ENCODE assay signal across 35 cellular contexts in the genomic region with DNA sequence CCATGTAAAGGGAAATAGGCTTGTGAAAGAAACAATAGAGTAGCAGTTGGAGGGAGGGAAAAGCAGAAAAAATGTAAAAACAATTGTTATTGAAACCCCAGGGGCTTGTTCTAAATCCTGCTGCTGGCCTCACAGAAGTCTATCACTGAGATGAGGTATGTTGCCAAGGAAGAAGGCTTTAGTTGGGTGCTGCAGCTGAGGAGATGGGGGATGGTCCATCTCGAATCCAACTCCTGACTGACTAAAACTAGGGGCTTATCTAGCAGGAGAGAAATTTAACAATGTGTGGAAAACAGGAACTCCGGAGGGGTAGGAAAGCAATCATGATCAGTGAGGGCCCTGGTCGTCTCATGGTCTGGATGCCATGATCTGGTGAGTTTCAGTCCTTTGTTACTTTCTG.
"Had no signal": no experiment of that assay in that cellular context is flagged by ENCODE, and none has a peak within 500 bp of the region (broad histone marks: within the 10 kb centered on the region; RNA-seq: fewer than 3 reads in every experiment).

No MANE protein-coding gene starts in this region.

- H3K9ac ChIP-seq: KMS-11 had no signal

- H3K27ac ChIP-seq: KMS-11 had no signal

- DNase-seq: Karpas-422, Kasumi-1, MG63, MM.1S, MV-4-11, NCI-H1048, NCI-H1092, NCI-H1092 treated with DMSO at 0.1 percent for 48 hours, NCI-H1105, NCI-H1105 treated with DMSO at 0.1 percent for 48 hours, NCI-H1417, NCI-H1417 treated with DMSO at 0.1 percent for 48 hours, NCI-H1436, NCI-H1436 treated with DMSO at 0.1 percent for 48 hours, NCI-H146, NCI-H1694, NCI-H1694 treated with DMSO at 0.1 percent for 48 hours, NCI-H187, NCI-H187 treated with DMSO at 0.1 percent for 48 hours, NCI-H1930, NCI-H2029, NCI-H2029 treated with DMSO at 0.1 percent for 48 hours, NCI-H2081, NCI-H2081 treated with DMSO at 0.1 percent for 48 hours, NCI-H2107, NCI-H2171, NCI-H2171 treated with DMSO at 0.1 percent for 48 hours, NCI-H2227 treated with DMSO at 0.1 percent for 48 hours, NCI-H226, NCI-H345, NCI-H446, NCI-H446 treated with DMSO at 0.1 percent for 48 hours, NCI-H510A, NCI-H510A treated with DMSO at 0.1 percent for 48 hours had no signal

- H3K27me3 ChIP-seq: MG63 had no signal

- H3K4me3 ChIP-seq: MG63 had no signal

- H3K4me2 ChIP-seq: KMS-11 had no signal

- H3K36me3 ChIP-seq: MG63 had no signal

- H3K9me3 ChIP-seq: MG63 had no signal
